In the genomic region with DNA sequence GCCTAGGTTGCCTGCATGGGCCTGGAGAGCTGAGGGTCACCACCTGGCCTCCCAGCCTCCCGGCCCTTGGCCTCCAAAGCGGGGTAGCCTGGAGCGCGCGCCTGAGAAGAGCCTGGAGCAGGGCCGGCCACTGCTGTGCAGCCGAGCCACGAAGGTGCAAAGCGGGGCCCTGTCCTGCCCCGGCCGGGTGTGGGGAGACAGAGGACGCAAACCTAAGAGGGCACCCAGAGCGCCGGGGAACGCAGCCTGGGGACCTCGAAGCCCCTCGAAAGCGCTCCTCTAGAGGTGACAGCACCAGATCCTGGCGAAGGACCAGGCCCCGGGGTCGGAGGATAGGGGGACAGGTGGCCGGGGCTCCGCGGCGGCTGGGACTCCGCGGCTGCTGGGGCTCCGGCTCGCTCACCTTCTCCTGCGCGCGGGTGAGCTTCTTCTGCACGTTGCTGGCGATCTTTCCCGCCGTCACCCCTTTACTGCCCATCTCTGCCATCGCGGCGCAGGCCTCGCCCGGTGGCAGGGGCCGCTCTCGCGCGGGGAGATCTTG, we compare ENCODE assay signal across 8 cellular contexts. TPM values are rescaled to one million over a fixed set of nuclear protein-coding genes. Genes with fewer than 3 reads are reported as not detected.
DNase-seq lines count a peak whose midpoint lies in the region; ATAC-seq and TF ChIP-seq lines count a peak whose summit lies in the region.

No MANE protein-coding gene starts in this region.

- TF ChIP-seq POLR2A in erythroblast (IDR thresholded peaks at IDR 0.05; ENCODE audit: low read length): no peak

- intact Hi-C loops in cardiac septum (cut with DNase I): loop anchor here (5.0 kb wide), 1 partner anchor 39 kb away; no protein-coding TSS in a partner anchor

- TF ChIP-seq CTCF in BE2C (IDR thresholded peaks at IDR 0.05; ENCODE audit: low read depth, low read length): no peak
- TF ChIP-seq CTCF in progenitor cell of endocrine pancreas (IDR thresholded peaks at IDR 0.05; ENCODE audit: unreplicated experiment): no peak

- ATAC-seq in GM19372 (IDR thresholded peaks at IDR 0.05; ENCODE audit: low read depth, unreplicated experiment): peak; percentile 23
- ATAC-seq in HG03432 (IDR thresholded peaks at IDR 0.05; ENCODE audit: unreplicated experiment): peak; percentile 29

- H3K27me3 Mint-ChIP-seq in progenitor cell of endocrine pancreas: peaks cover 2% of the 10 kb centered on the region

- peak overlapping the region; percentile 76 for H3K4me3 Mint-ChIP-seq in progenitor cell of endocrine pancreas (ENCODE audit: low read depth)

- H3K9me3 ChIP-seq in BE2C: no peaks in the 10 kb centered on the region

- no peak overlapping the region for H3K27ac Mint-ChIP-seq in progenitor cell of endocrine pancreas

- H3K36me3 ChIP-seq in BE2C: no peaks in the 10 kb centered on the region

- H3K9me3 Mint-ChIP-seq in progenitor cell of endocrine pancreas (ENCODE audit: low read depth): no peaks in the 10 kb centered on the region

- H3K4me1 Mint-ChIP-seq in progenitor cell of endocrine pancreas (ENCODE audit: low read depth): peaks cover 26% of the 10 kb centered on the region

- H3K27me3 ChIP-seq in BE2C: no peaks in the 10 kb centered on the region

- DNase-seq in BE2C (peak; percentile 22), cardiac septum (ENCODE audit: low spot score) (peak; percentile 58), progenitor cell of endocrine pancreas (ENCODE audit: low spot score, unreplicated experiment) (no peak), glomerular visceral epithelial cell (ENCODE audit: extremely low spot score) (no peak), erythroblast (lab: John Stamatoyannopoulos, UW) (no peak)
- DNase-seq in activated T-cell treated with anti-CD3 and anti-CD28 coated beads, Interleukin-2, amount 50 U/mL, for 1 hour: peak; percentile 46

- H3K4me1 ChIP-seq in BE2C: peaks cover 6% of the 10 kb centered on the region; the same call in 1 of the 2 replicates

- no peaks in the 10 kb centered on the region for H3K36me3 Mint-ChIP-seq in progenitor cell of endocrine pancreas (ENCODE audit: insufficient read depth)

- H3K4me3 ChIP-seq in BE2C (ENCODE audit: low read depth, low read length): peak overlapping the region; percentile 74

RNA-seq across cellular contexts. Expression of gene BIN1, which starts 0.4 kb away (rescaled TPM):
- 83.3 TPM for polyA plus RNA-seq in BE2C (2012; ENCODE audit: insufficient read depth, insufficient read length, low read depth)
- total RNA-seq in cardiac septum (14.0 TPM), progenitor cell of endocrine pancreas (65.5 and 66.0 TPM in 2 replicates)

Comparison
In these comparisons a context has a peak if more than half of its experiments do, and no peak if none do; other contexts are left out.
1. DNase-seq: peak in BE2C (single experiment), activated T-cell treated with anti-CD3 and anti-CD28 coated beads, Interleukin-2, amount 50 U/mL, for 1 hour (single experiment) and cardiac septum (single experiment); none in progenitor cell of endocrine pancreas (single experiment), glomerular visceral epithelial cell (single experiment) and erythroblast (0 of 2).